In the genomic region with DNA sequence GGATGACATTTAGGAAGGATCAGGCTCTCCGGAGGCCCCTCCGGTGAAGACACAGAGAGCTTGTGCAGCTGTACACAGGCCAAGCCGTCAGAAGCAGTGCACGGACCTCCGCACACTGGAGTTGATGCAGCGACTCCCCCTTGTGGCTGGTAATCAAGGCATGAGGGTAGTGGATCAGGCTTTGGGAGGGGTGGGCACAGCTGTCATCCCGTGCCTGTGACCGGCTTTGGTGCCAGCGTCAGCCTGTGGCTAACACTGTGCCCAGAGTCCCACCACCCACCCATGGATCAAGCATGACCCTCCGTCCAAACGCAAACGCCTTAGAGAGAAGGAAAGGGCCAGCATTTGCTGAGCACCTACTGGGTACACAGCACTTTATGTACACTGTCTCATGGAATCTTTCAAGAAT, we compare ENCODE assay signal across 7 cellular contexts. TPM values are rescaled to one million over a fixed set of nuclear protein-coding genes. Genes with fewer than 3 reads are reported as not detected.
DNase-seq lines count a peak whose midpoint lies in the region; ATAC-seq and TF ChIP-seq lines count a peak whose summit lies in the region.

No MANE protein-coding gene starts in this region.

- peak; percentile 65 for DNase-seq in GM10248 (ENCODE audit: extremely low spot score)
- DNase-seq in KBM-7, result peak; percentile 58
- peak; percentile 20 for DNase-seq in mammary epithelial cell
- peak; percentile 3 for DNase-seq in kidney glomerular epithelial cell (lab: John Stamatoyannopoulos, UW)
- peak; percentile 38 for DNase-seq in stimulated activated CD4-positive, alpha-beta T cell treated with anti-CD3 and anti-CD28 coated beads, Interleukin-4, amount 100 ng/mL, for 1 hour

- no peaks in the 10 kb centered on the region for H3F3A ChIP-seq in SU-DHL-6 (ENCODE audit: insufficient read depth)

- WGBS in mammary epithelial cell (ENCODE audit: low coverage, missing lambda C conversion rate), result 31% methylated on average over 9 of the region's 12 CpGs

- in situ Hi-C loops in KBM-7 (cut with MboI; ENCODE audit: low pct_unique_long_range_greater_than_20kb, low sequenced_read_pairs), result no loop called here
- in situ Hi-C loops in mammary epithelial cell (cut with MboI; ENCODE audit: low sequenced_read_pairs in 2 of 2), result no loop called here

- no peak for ATAC-seq in GM21723 (IDR thresholded peaks at IDR 0.05; ENCODE audit: unreplicated experiment)

- intact Hi-C loops in mammary epithelial cell (cut with micrococcal nuclease), result loop anchor here (1.0 to 2.0 kb wide), 2 partner anchors 39 to 288 kb away; no protein-coding TSS in a partner anchor

- peaks cover 9% of the 10 kb centered on the region for H3K4me1 ChIP-seq in mammary epithelial cell (ENCODE audit: insufficient read depth, low read length)

- H3K36me3 ChIP-seq in SU-DHL-6 (ENCODE audit: low read length) (no peaks in the 10 kb centered on the region), mammary epithelial cell (ENCODE audit: insufficient read depth, low read length) (no peaks in the 10 kb centered on the region)

- H3K9ac ChIP-seq in SU-DHL-6 (ENCODE audit: low read length), result no peak overlapping the region
- H3K9ac ChIP-seq in mammary epithelial cell (ENCODE audit: insufficient read depth, low read length), result no peak overlapping the region

- H3K9me2 ChIP-seq in SU-DHL-6 (replicated peaks; ENCODE audit: insufficient read depth, low read length), result no peaks in the 10 kb centered on the region

- H3K4me2 ChIP-seq in SU-DHL-6 (ENCODE audit: low read depth, low read length, poor library complexity, severe bottlenecking) (no peak overlapping the region), mammary epithelial cell (ENCODE audit: insufficient read depth, low read depth, low read length) (no peak overlapping the region)

- POLR2A ChIA-PET in GM10248 (lab: Yijun Ruan, JAX), result no interaction called here

- no peak overlapping the region for H2AFZ ChIP-seq in SU-DHL-6 (ENCODE audit: low read depth, low read length, severe bottlenecking)
- no peak overlapping the region for H2AFZ ChIP-seq in mammary epithelial cell (ENCODE audit: low read depth, low read length)

- TF ChIP-seq CTCF in GM10248 (IDR thresholded peaks at IDR 0.05; ENCODE audit: control extremely low read depth, extremely low read depth, low read depth, missing control alignments) (peak; percentile 57), SU-DHL-6 (IDR thresholded peaks at IDR 0.05; ENCODE audit: insufficient read depth, low read length, poor library complexity, severe bottlenecking) (peak; percentile 59), mammary epithelial cell (conservative IDR thresholded peaks at IDR 0.05 in 1 of 2, IDR thresholded peaks at IDR 0.05 in 1 of 2; ENCODE audit: extremely low read depth in 1 of 2, insufficient read depth in 1 of 2, low read depth in 1 of 2, low read length in 2 of 2) (peak; percentile 58 to 73)

- CTCF ChIA-PET in GM10248 (lab: Yijun Ruan, JAX) (interaction anchor here (0.9 to 3.9 kb wide), 8 partner anchors 10 to 363 kb away, joined by 3 to 13 read pairs (median 4); no protein-coding TSS in a partner anchor), mammary epithelial cell (lab: Charles Lee; ENCODE audit: low non-redundant PET) (no interaction called here)

- H4K20me1 ChIP-seq in SU-DHL-6 (ENCODE audit: low read depth, low read length) (no peaks in the 10 kb centered on the region), mammary epithelial cell (ENCODE audit: insufficient read depth, low read length) (no peaks in the 10 kb centered on the region)

- dilution Hi-C loops in mammary epithelial cell (cut with HindIII; ENCODE audit: low sequenced_read_pairs), result no loop called here

- H3K27ac ChIP-seq in SU-DHL-6 (ENCODE audit: low read depth, low read length) (no peak overlapping the region), mammary epithelial cell (ENCODE audit: insufficient read depth, low read depth, low read length) (no peak overlapping the region)

- H3K79me2 ChIP-seq in SU-DHL-6 (ENCODE audit: insufficient read depth, low read length) (no peaks in the 10 kb centered on the region), mammary epithelial cell (ENCODE audit: insufficient read depth, low read length) (no peaks in the 10 kb centered on the region)

- no peaks in the 10 kb centered on the region for H3K27me3 ChIP-seq in SU-DHL-6 (ENCODE audit: low read length)
- H3K27me3 ChIP-seq in mammary epithelial cell (ENCODE audit: insufficient read depth, low read length), result peaks cover under 1% of the 10 kb centered on the region

- no peak overlapping the region for H3K4me3 ChIP-seq in SU-DHL-6 (ENCODE audit: insufficient read depth, low read length, poor library complexity, severe bottlenecking)
- no peak overlapping the region for H3K4me3 ChIP-seq in mammary epithelial cell (replicated peaks in 1 of 3; ENCODE audit: insufficient read depth in 1 of 3, low read depth in 2 of 3, low read length in 3 of 3)

- H3K9me3 ChIP-seq in SU-DHL-6 (ENCODE audit: insufficient read depth, low read length) (no peaks in the 10 kb centered on the region), mammary epithelial cell (replicated peaks; ENCODE audit: insufficient read depth, low read length) (no peaks in the 10 kb centered on the region)

- BruUV-seq in mammary epithelial cell (replicated peaks; lab: Mats Ljungman, UMichigan), result no TSS peak

RNA-seq across cellular contexts. Expression of gene GRIP2, which starts 8.2 kb away (rescaled TPM):
- under 1 TPM in 1 of 2 donors, not detected in 1; 0.17 TPM for total RNA-seq in mammary epithelial cell
- polyA plus RNA-seq in mammary epithelial cell, result 0.01 TPM
- not detected for polyA minus RNA-seq in mammary epithelial cell

Comparison
In these comparisons a context has a peak if more than half of its experiments do, and no peak if none do; other contexts are left out.
1. DNase-seq: peak in every context shown above with its lines; median percentile 65 in GM10248; 58 in KBM-7; 38 in stimulated activated CD4-positive, alpha-beta T cell treated with anti-CD3 and anti-CD28 coated beads, Interleukin-4, amount 100 ng/mL, for 1 hour; 20 in mammary epithelial cell; 3 in kidney glomerular epithelial cell.